Comparison of ENCODE assay signal across 18 cellular contexts in the genomic region with DNA sequence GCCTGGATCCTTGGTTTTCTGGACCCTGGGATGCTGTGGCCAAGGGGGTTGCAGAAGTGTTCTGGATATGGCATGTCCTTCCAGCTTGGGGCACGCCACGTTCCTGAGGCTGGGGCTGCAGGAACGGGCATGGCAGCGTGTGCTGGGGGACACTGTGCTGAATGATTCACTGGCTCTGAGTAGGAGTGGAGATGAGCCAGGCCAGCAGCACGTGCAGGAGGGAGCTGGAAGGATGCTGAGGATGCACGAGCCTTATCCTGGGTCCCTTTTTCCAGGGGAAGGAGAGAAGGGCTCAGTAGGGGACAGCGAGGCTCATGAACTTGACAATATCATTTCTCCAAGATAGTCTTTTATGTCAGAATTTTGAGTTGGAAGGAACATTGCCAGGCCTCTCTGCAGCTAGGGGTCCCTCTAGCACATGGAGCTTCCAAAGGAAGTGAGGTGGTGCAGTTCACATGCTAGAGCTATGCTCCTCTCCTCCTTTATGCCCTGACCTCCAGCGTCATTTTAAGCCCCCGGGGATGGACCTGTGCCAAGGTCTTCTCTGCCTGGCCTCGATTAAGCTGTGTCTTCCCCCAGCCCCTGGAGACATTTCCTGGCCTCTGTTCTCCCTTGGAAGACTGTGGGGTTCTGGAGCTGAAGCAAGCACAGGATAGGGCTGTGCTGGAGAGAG.
DNase-seq lines count a peak whose midpoint lies in the region; ATAC-seq and TF ChIP-seq lines count a peak whose summit lies in the region.
"Had no signal": no experiment of that assay in that cellular context is flagged by ENCODE, and none has a peak within 500 bp of the region (broad histone marks: within the 10 kb centered on the region; RNA-seq: fewer than 3 reads in every experiment).

No MANE protein-coding gene starts in this region.

- intact Hi-C loops in HCT116 (cut with micrococcal nuclease) = loop anchor here (2.0 kb wide), 1 partner anchor 75 kb away; no protein-coding TSS in a partner anchor

- H3K4me1 ChIP-seq in HCT116 (ENCODE audit: control insufficient read depth in 1 of 2, insufficient read depth in 2 of 2, low read length in 2 of 2) = no peaks in the 10 kb centered on the region
- H3K4me1 ChIP-seq: HAP-1 had no signal

- peak; percentile 72 for TF ChIP-seq RAD21 in HCT116 (IDR thresholded peaks at IDR 0.05; ENCODE audit: low read depth)

- no peaks in the 10 kb centered on the region for H3K9me2 ChIP-seq in HCT116 (ENCODE audit: insufficient read depth)

- no peaks in the 10 kb centered on the region for H3K9me3 Mint-ChIP-seq in activated CD4-positive, alpha-beta T cell treated with anti-CD3 and anti-CD28 coated beads, Interleukin-2, amount 10 ng/mL, durations not matched to agents 7 days and 5 days
- H3K9me3 Mint-ChIP-seq: activated CD8-positive, alpha-beta T cell treated with anti-CD3 and anti-CD28 coated beads for 36 hours had no signal

- H3K79me2 ChIP-seq in HCT116 (ENCODE audit: insufficient read depth, low read length) = no peaks in the 10 kb centered on the region

- no peak overlapping the region for H3K27ac Mint-ChIP-seq in activated CD4-positive, alpha-beta T cell treated with anti-CD3 and anti-CD28 coated beads, Interleukin-2, amount 10 ng/mL, durations not matched to agents 7 days and 5 days
- H3K27ac Mint-ChIP-seq: activated CD8-positive, alpha-beta T cell treated with anti-CD3 and anti-CD28 coated beads for 36 hours had no signal

- H3K4me3 ChIP-seq in AG04450 (ENCODE audit: low read depth, low read length) (no peak overlapping the region), HCT116 (replicated peaks in 1 of 2; ENCODE audit: low read depth in 1 of 2, low read length in 2 of 2) (no peak overlapping the region), fibroblast of pulmonary artery (replicated peaks; ENCODE audit: low read depth, low read length) (no peak overlapping the region)
- H3K4me3 ChIP-seq: HAP-1, K562, skin epidermis had no signal

- no TSS peak for BruUV-seq in HCT116 (replicated peaks; lab: Mats Ljungman, UMichigan)

- H2AFZ ChIP-seq in HCT116 (ENCODE audit: low read depth, low read length, poor library complexity, severe bottlenecking) = no peak overlapping the region

- TF ChIP-seq CTCF in AG04450 (IDR thresholded peaks at IDR 0.05; ENCODE audit: low read depth, low read length) (peak; percentile 29; the same call in 1 of the 2 replicates), HCT116 (IDR thresholded peaks at IDR 0.05 in 2 of 3, conservative IDR thresholded peaks at IDR 0.05 in 1 of 3; ENCODE audit: borderline replicate concordance in 1 of 3, insufficient read depth in 1 of 3, low read depth in 2 of 3, low read length in 2 of 3) (peak; percentile 14 to 38 (median 22); a peak in 1 of 6 replicates), fibroblast of pulmonary artery (IDR thresholded peaks at IDR 0.05; ENCODE audit: low read length, missing control alignments) (peak; percentile 39)

- ATAC-seq in HCT116 (no peak), SK-N-SH treated with all-trans-retinoic acid at 6 μM for 48 hours (peak; percentile 82), HG02938 (IDR thresholded peaks at IDR 0.05; ENCODE audit: unreplicated experiment) (no peak)
- ATAC-seq: activated CD8-positive, alpha-beta T cell treated with anti-CD3 and anti-CD28 coated beads for 36 hours; K562 had no signal

- H4K20me1 ChIP-seq in HCT116 (ENCODE audit: insufficient read depth) = no peaks in the 10 kb centered on the region

- POLR2A ChIA-PET in AG04450 (lab: Yijun Ruan, JAX) = no interaction called here
- POLR2A ChIA-PET in HCT116 (lab: Charles Lee) = no interaction called here
- POLR2A ChIA-PET in activated CD4-positive, alpha-beta T cell treated with anti-CD3 and anti-CD28 coated beads, Interleukin-2, amount 10 ng/mL, durations not matched to agents 7 days and 5 days (lab: Charles Lee) = no interaction called here

- no peaks in the 10 kb centered on the region for H3K27me3 Mint-ChIP-seq in activated CD4-positive, alpha-beta T cell treated with anti-CD3 and anti-CD28 coated beads, Interleukin-2, amount 10 ng/mL, durations not matched to agents 7 days and 5 days
- H3K27me3 Mint-ChIP-seq: activated CD8-positive, alpha-beta T cell treated with anti-CD3 and anti-CD28 coated beads for 36 hours had no signal

- DNase-seq in AG04450 (ENCODE audit: low read depth, low spot score) (no peak), HCT116 (ENCODE audit: low read depth, low spot score) (no peak), fibroblast of pulmonary artery (ENCODE audit: low read depth) (no peak), NCI-H2227 treated with DMSO at 0.1 percent for 48 hours (lab: John Stamatoyannopoulos, UW) (no peak)
- DNase-seq in activated CD4-positive, alpha-beta T cell treated with anti-CD3 and anti-CD28 coated beads, Interleukin-2, amount 10 ng/mL, durations not matched to agents 7 days and 5 days = no peak
- DNase-seq in stimulated activated naive CD4-positive, alpha-beta T cell (lab: John Stamatoyannopoulos, UW) = no peak
- DNase-seq: activated CD8-positive, alpha-beta T cell treated with anti-CD3 and anti-CD28 coated beads for 36 hours; DMS79; foreskin melanocyte; NCI-H1417 treated with DMSO at 0.1 percent for 48 hours; NCI-H526 treated with DMSO at 0.1 percent for 48 hours; nucleus accumbens; SIG-M5 had no signal

- H3K9ac ChIP-seq in HCT116 (ENCODE audit: low read length) = no peak overlapping the region

- no peak for TF ChIP-seq POLR2A in HCT116 (IDR thresholded peaks at IDR 0.05; ENCODE audit: borderline replicate concordance, extremely low read depth, insufficient read depth, insufficient read length)

- H3K4me2 ChIP-seq in HCT116 (ENCODE audit: low read length) = no peak overlapping the region

- H3K9me3 ChIP-seq in AG04450 (ENCODE audit: control insufficient read depth, insufficient read depth, low read length) (no peaks in the 10 kb centered on the region; the same call in 1 of the 2 replicates), HCT116 (ENCODE audit: control insufficient read depth in 1 of 2, insufficient read depth in 1 of 2, low read depth in 1 of 2, low read length in 2 of 2) (no peaks in the 10 kb centered on the region)
- H3K9me3 ChIP-seq: HAP-1 had no signal

- H3K4me3 Mint-ChIP-seq in activated CD4-positive, alpha-beta T cell treated with anti-CD3 and anti-CD28 coated beads, Interleukin-2, amount 10 ng/mL, durations not matched to agents 7 days and 5 days = no peak overlapping the region
- H3K4me3 Mint-ChIP-seq: activated CD8-positive, alpha-beta T cell treated with anti-CD3 and anti-CD28 coated beads for 36 hours had no signal

- RAD21 ChIA-PET in HCT116 (lab: Charles Lee; ENCODE audit: low non-redundant PET in 1 of 2, low total read pairs in 2 of 2, uncharacterized antibody in 2 of 2, unreplicated experiment in 2 of 2) = no interaction called here

- no peaks in the 10 kb centered on the region for H3K4me1 Mint-ChIP-seq in activated CD4-positive, alpha-beta T cell treated with anti-CD3 and anti-CD28 coated beads, Interleukin-2, amount 10 ng/mL, durations not matched to agents 7 days and 5 days

- CTCF ChIA-PET in AG04450 (lab: Charles Lee) (interaction anchor here (0.6 to 1.0 kb wide), 3 partner anchors 13 to 75 kb away, joined by 3 to 4 read pairs (median 4); no protein-coding TSS in a partner anchor), HCT116 (lab: Charles Lee) (interaction anchor here (0.8 to 1.3 kb wide), 3 partner anchors 38 to 151 kb away, joined by 3 to 4 read pairs (median 3); no protein-coding TSS in a partner anchor)
- CTCF ChIA-PET in activated CD4-positive, alpha-beta T cell treated with anti-CD3 and anti-CD28 coated beads, Interleukin-2, amount 10 ng/mL, durations not matched to agents 7 days and 5 days (lab: Charles Lee) = interaction anchor here (1.2 kb wide), 1 partner anchor 109 kb away, joined by 3 read pairs; no protein-coding TSS in a partner anchor

- no peaks in the 10 kb centered on the region for H3K36me3 Mint-ChIP-seq in activated CD4-positive, alpha-beta T cell treated with anti-CD3 and anti-CD28 coated beads, Interleukin-2, amount 10 ng/mL, durations not matched to agents 7 days and 5 days (ENCODE audit: low read depth)

- H3K27ac ChIP-seq in AG04450 (ENCODE audit: low read depth, low read length) = no peak overlapping the region
- H3K27ac ChIP-seq in HCT116 (ENCODE audit: low read depth, low read length) = no peak overlapping the region
- H3K27ac ChIP-seq: skin epidermis had no signal

- no peaks in the 10 kb centered on the region for H3K27me3 ChIP-seq in AG04450 (ENCODE audit: control insufficient read depth, insufficient read depth, low read length)
- H3K27me3 ChIP-seq in HCT116 (ENCODE audit: insufficient read depth, low read length) = no peaks in the 10 kb centered on the region

- no peaks in the 10 kb centered on the region for H3K36me3 ChIP-seq in HCT116 (ENCODE audit: control insufficient read depth in 1 of 2, insufficient read depth in 2 of 2, low read length in 2 of 2)
- H3K36me3 ChIP-seq: HAP-1 had no signal

TF ChIP-seq in HCT116, 20 proteins besides CTCF, POLR2A, EP300 and RAD21:
- no peak for TF ChIP-seq SP1 (IDR thresholded peaks at IDR 0.05; ENCODE audit: low read depth)

TF ChIP-seq in SK-N-SH treated with all-trans-retinoic acid at 6 μM for 48 hours, 23 proteins besides CTCF, POLR2A, EP300 and RAD21 (continues in another document):
- TF ChIP-seq ZNF70 (CRISPR knock-in tag; IDR thresholded peaks at IDR 0.05) = no peak
- TF ChIP-seq OSR1 (CRISPR knock-in tag; IDR thresholded peaks at IDR 0.05) = no peak
- TF ChIP-seq, protein P1, sequence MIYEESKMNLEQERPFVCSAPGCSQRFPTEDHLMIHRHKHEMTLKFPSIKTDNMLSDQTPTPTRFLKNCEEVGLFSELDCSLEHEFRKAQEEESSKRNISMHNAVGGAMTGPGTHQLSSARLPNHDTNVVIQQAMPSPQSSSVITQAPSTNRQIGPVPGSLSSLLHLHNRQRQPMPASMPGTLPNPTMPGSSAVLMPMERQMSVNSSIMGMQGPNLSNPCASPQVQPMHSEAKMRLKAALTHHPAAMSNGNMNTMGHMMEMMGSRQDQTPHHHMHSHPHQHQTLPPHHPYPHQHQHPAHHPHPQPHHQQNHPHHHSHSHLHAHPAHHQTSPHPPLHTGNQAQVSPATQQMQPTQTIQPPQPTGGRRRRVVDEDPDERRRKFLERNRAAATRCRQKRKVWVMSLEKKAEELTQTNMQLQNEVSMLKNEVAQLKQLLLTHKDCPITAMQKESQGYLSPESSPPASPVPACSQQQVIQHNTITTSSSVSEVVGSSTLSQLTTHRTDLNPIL (CRISPR knock-in tag; IDR thresholded peaks at IDR 0.05; ENCODE audit: low read depth) = no peak
- TF ChIP-seq, protein P2, sequence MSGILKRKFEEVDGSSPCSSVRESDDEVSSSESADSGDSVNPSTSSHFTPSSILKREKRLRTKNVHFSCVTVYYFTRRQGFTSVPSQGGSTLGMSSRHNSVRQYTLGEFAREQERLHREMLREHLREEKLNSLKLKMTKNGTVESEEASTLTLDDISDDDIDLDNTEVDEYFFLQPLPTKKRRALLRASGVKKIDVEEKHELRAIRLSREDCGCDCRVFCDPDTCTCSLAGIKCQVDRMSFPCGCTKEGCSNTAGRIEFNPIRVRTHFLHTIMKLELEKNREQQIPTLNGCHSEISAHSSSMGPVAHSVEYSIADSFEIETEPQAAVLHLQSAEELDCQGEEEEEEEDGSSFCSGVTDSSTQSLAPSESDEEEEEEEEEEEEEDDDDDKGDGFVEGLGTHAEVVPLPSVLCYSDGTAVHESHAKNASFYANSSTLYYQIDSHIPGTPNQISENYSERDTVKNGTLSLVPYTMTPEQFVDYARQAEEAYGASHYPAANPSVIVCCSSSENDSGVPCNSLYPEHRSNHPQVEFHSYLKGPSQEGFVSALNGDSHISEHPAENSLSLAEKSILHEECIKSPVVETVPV (CRISPR knock-in tag; IDR thresholded peaks at IDR 0.05) = no peak
